In genomic region chr6:56851104-56851503, GRCh38 we compare ENCODE assay signal across 8 cellular contexts.
A peak's percentile ranks its signal among the peaks of the same experiment; 100 is the strongest.
DNase-seq lines count a peak whose midpoint lies in the region; ATAC-seq and TF ChIP-seq lines count a peak whose summit lies in the region.

No MANE protein-coding gene starts in this region.

- no peaks in the 10 kb centered on the region for H3K9me3 ChIP-seq in ovary

- H3K4me1 ChIP-seq in foreskin keratinocyte: peaks cover 7% of the 10 kb centered on the region
- H3K4me1 ChIP-seq in ovary (ENCODE audit: insufficient read depth): peaks cover 5% of the 10 kb centered on the region

- intact Hi-C loops in ovary (cut with DNase I): loop anchor here (5.0 kb wide), 3 partner anchors 139 to 214 kb away; no protein-coding TSS in a partner anchor

- H3K4me3 ChIP-seq in GM08714 (ENCODE audit: low read length): peak overlapping the region; percentile 69
- peak overlapping the region; percentile 38 for H3K4me3 ChIP-seq in ovary

- DNase-seq in foreskin keratinocyte: no peak
- no peak for DNase-seq in ovary
- DNase-seq in NCI-H748 treated with DMSO at 0.1 percent for 48 hours (lab: John Stamatoyannopoulos, UW): no peak
- no peak for DNase-seq in NCI-H187 treated with DMSO at 0.1 percent for 48 hours (lab: John Stamatoyannopoulos, UW)

- H3K27me3 ChIP-seq in foreskin keratinocyte: no peaks in the 10 kb centered on the region
- H3K27me3 ChIP-seq in ovary: no peaks in the 10 kb centered on the region

- H3K27ac ChIP-seq in foreskin keratinocyte (no peak overlapping the region), ovary (peak overlapping the region; percentile 31 to 51)

- TF ChIP-seq POLR2A in ovary (IDR thresholded peaks at IDR 0.05): no peak

- TF ChIP-seq CTCF in foreskin keratinocyte (conservative IDR thresholded peaks at IDR 0.05): no peak
- no peak for TF ChIP-seq CTCF in ovary (IDR thresholded peaks at IDR 0.05)

- no peaks in the 10 kb centered on the region for H3K36me3 ChIP-seq in ovary

- TF ChIP-seq EP300 in ovary (IDR thresholded peaks at IDR 0.05): no peak

- ATAC-seq in SK-N-SH treated with all-trans-retinoic acid at 6 μM for 48 hours: peak; percentile 58
- ATAC-seq in foreskin keratinocyte: peak; percentile 19
- no peak for ATAC-seq in HG02970 (IDR thresholded peaks at IDR 0.05; ENCODE audit: low FRiP score, unreplicated experiment)
- ATAC-seq in HG02981 (IDR thresholded peaks at IDR 0.05; ENCODE audit: unreplicated experiment): no peak

- WGBS in ovary, 3 donors: 5 to 10% (median 7%) methylated on average over 9 of the region's 9 CpGs

TF ChIP-seq in SK-N-SH treated with all-trans-retinoic acid at 6 μM for 48 hours, 23 proteins besides CTCF, POLR2A, EP300 and RAD21:
- no peak for TF ChIP-seq RARB (CRISPR knock-in tag; IDR thresholded peaks at IDR 0.05)
- TF ChIP-seq TOX (CRISPR knock-in tag; IDR thresholded peaks at IDR 0.05; ENCODE audit: borderline replicate concordance): no peak
- no peak for TF ChIP-seq CREB5 (CRISPR knock-in tag; IDR thresholded peaks at IDR 0.05; ENCODE audit: low read depth)
- TF ChIP-seq OSR1 (CRISPR knock-in tag; IDR thresholded peaks at IDR 0.05): no peak
- no peak for TF ChIP-seq GLIS3 (CRISPR knock-in tag; IDR thresholded peaks at IDR 0.05)
- no peak for TF ChIP-seq ZNF565 (CRISPR knock-in tag; conservative IDR thresholded peaks at IDR 0.05; ENCODE audit: low read depth)
- no peak for TF ChIP-seq ISL1 (CRISPR knock-in tag; IDR thresholded peaks at IDR 0.05)
- TF ChIP-seq ZNF70 (CRISPR knock-in tag; IDR thresholded peaks at IDR 0.05): no peak
- no peak for TF ChIP-seq ZNF8 (CRISPR knock-in tag; IDR thresholded peaks at IDR 0.05)
- TF ChIP-seq ZC3H10 (CRISPR knock-in tag; IDR thresholded peaks at IDR 0.05): no peak
- no peak for TF ChIP-seq PPARA (CRISPR knock-in tag; IDR thresholded peaks at IDR 0.05; ENCODE audit: borderline replicate concordance)
- TF ChIP-seq PATZ1 (CRISPR knock-in tag; IDR thresholded peaks at IDR 0.05; ENCODE audit: borderline replicate concordance): no peak
- no peak for TF ChIP-seq BACH2 (CRISPR knock-in tag; IDR thresholded peaks at IDR 0.05; ENCODE audit: borderline replicate concordance)

Comparison
In these comparisons a context has a peak if more than half of its experiments do, and no peak if none do; other contexts are left out.
1. ATAC-seq: peak in SK-N-SH treated with all-trans-retinoic acid at 6 μM for 48 hours (single experiment) and foreskin keratinocyte (single experiment); none in HG02970 (single experiment) and HG02981 (single experiment).